Comparison of ENCODE assay signal across 17 cellular contexts in the genomic region with DNA sequence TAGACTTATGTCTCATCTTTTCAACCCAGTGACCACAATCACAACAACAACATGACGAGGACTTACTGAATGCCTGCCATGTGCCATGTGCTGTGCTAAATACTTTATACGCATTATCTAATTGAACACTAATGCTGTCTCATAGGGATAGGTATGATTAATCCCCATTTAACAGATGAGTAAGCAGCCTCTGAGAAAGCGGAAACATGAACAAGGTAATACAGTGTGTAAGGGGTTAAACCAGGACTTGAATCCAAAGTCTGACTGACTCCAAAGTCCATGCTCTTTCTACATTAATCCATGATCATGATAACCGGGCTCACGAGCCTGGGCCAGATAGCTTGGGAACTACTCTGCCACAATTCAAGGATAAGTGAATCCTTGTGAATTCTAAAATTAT.
"Had no signal": no experiment of that assay in that cellular context is flagged by ENCODE, and none has a peak within 500 bp of the region (broad histone marks: within the 10 kb centered on the region; RNA-seq: fewer than 3 reads in every experiment).

No MANE protein-coding gene starts in this region.

- H3K27me3 ChIP-seq: ascending aorta, colonic mucosa, suprapubic skin had no signal

- H3K4me3 ChIP-seq: ascending aorta, colonic mucosa, suprapubic skin had no signal

- DNase-seq: activated CD8-positive, alpha-beta memory T cell treated with anti-CD3 and anti-CD28 coated beads, Interleukin-2, amount 50 U/mL, for 48 hours; activated CD8-positive, alpha-beta T cell treated with anti-CD3 and anti-CD28 coated beads for 36 hours; activated naive CD4-positive, alpha-beta T cell treated with Interleukin-2 at 50 U/mL for 16 hours; activated naive CD8-positive, alpha-beta T cell treated with anti-CD3 and anti-CD28 coated beads, Interleukin-2, amount 50 U/mL, for 24 hours; caudate nucleus; colonic mucosa; effector CD4-positive, alpha-beta T cell; mesenchymal stem cell; nucleus accumbens; stimulated activated CD4-positive, alpha-beta T cell treated with anti-CD3 and anti-CD28 coated beads, Interleukin-12 subunit alpha, Interleukin-12 subunit beta, amount 100 ng/mL, for 4 hours; stimulated activated naive CD4-positive, alpha-beta T cell treated with Interleukin-2 at 50 U/mL for 16 hours had no signal

- H3K4me1 ChIP-seq: ascending aorta, colonic mucosa, suprapubic skin had no signal

- H3K9me3 ChIP-seq: ascending aorta, colonic mucosa, suprapubic skin had no signal

- H3K36me3 ChIP-seq: ascending aorta, colonic mucosa, suprapubic skin had no signal

- H3K27me3 Mint-ChIP-seq: activated CD8-positive, alpha-beta T cell treated with anti-CD3 and anti-CD28 coated beads for 36 hours; activated naive CD8-positive, alpha-beta T cell treated with anti-CD3 and anti-CD28 coated beads, Interleukin-2, amount 50 U/mL, for 24 hours had no signal

- H3K27ac Mint-ChIP-seq: activated CD8-positive, alpha-beta T cell treated with anti-CD3 and anti-CD28 coated beads for 36 hours; activated naive CD8-positive, alpha-beta T cell treated with anti-CD3 and anti-CD28 coated beads, Interleukin-2, amount 50 U/mL, for 24 hours; natural killer cell treated with Interleukin-12 subunit alpha and Interleukin-12 subunit beta and Interleukin-15 and Interleukin-18, amount 100 ng/mL, for 72 hours; progenitor cell of endocrine pancreas; type B pancreatic cell had no signal

- H3K4me3 Mint-ChIP-seq: activated CD8-positive, alpha-beta T cell treated with anti-CD3 and anti-CD28 coated beads for 36 hours; activated naive CD8-positive, alpha-beta T cell treated with anti-CD3 and anti-CD28 coated beads, Interleukin-2, amount 50 U/mL, for 24 hours; natural killer cell treated with Interleukin-12 subunit alpha and Interleukin-12 subunit beta and Interleukin-15 and Interleukin-18, amount 100 ng/mL, for 72 hours; type B pancreatic cell had no signal

- ATAC-seq: activated CD8-positive, alpha-beta T cell treated with anti-CD3 and anti-CD28 coated beads for 36 hours; activated naive CD8-positive, alpha-beta T cell treated with anti-CD3 and anti-CD28 coated beads, Interleukin-2, amount 50 U/mL, for 24 hours; natural killer cell treated with Interleukin-12 subunit alpha and Interleukin-12 subunit beta and Interleukin-15 and Interleukin-18, amount 100 ng/mL, for 72 hours; sciatic nerve had no signal

- H3K4me1 Mint-ChIP-seq: activated naive CD8-positive, alpha-beta T cell treated with anti-CD3 and anti-CD28 coated beads, Interleukin-2, amount 50 U/mL, for 24 hours had no signal

- H3K36me3 Mint-ChIP-seq: natural killer cell treated with Interleukin-12 subunit alpha and Interleukin-12 subunit beta and Interleukin-15 and Interleukin-18, amount 100 ng/mL, for 72 hours; type B pancreatic cell had no signal

- H3K9me3 Mint-ChIP-seq: activated CD8-positive, alpha-beta T cell treated with anti-CD3 and anti-CD28 coated beads for 36 hours; activated naive CD8-positive, alpha-beta T cell treated with anti-CD3 and anti-CD28 coated beads, Interleukin-2, amount 50 U/mL, for 24 hours; natural killer cell treated with Interleukin-12 subunit alpha and Interleukin-12 subunit beta and Interleukin-15 and Interleukin-18, amount 100 ng/mL, for 72 hours had no signal

- H3K27ac ChIP-seq: ascending aorta, colonic mucosa, suprapubic skin had no signal
